In the genomic region with DNA sequence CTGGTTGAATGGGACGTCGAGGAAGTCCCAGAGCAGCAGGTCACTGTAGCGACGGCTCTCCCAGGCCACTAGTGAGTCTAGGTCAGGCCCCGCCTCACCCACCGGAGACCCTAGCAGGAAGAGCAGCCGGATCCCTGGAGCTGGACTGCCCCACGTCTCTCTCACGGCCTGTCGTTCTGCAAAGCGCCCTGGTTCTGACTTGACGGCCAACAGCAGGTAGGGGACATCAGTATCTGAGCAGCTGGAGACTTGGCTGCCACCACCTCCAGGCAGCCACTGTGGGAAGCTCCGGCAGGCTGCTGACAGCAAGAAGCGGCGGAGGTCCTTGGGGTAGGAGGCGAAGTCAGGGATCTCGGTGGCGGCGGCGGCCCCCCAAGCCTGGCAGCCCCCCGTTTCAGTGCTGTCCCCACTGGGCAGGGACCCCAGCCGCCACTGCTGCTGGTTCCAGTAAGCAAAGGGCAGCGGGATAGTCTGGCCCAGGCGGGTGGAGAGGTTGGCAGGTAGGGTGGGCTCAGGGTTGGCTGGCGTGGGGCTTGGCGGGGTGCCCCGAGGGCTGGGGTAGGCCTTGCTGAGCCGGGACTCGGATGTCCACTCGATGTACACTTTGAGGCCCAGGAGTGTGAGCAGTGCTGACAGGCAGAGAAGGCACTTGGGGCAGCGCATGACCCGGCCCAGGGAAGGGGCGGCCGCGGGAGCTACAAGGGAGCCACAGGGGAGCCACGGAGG, we compare ENCODE assay signal across 1 cellular context.
TF ChIP-seq lines count a peak whose summit lies in the region.

No MANE protein-coding gene starts in this region.

TF ChIP-seq in HepG2, 621 proteins besides CTCF, POLR2A, EP300 and RAD21:
- peak; percentile 61 for TF ChIP-seq ZBTB38 (CRISPR knock-in tag; IDR thresholded peaks at IDR 0.05)
- peak; percentile 54 for TF ChIP-seq AGO2 (optimal IDR thresholded peaks at IDR 0.05; ENCODE audit: low read depth, low read length)
- 0 out of 2 replicates have a peak, but pooled peaks have one; percentile 11 for TF ChIP-seq HNRNPL (IDR thresholded peaks at IDR 0.05; ENCODE audit: low read depth, low read length)
- 0 out of 2 replicates have a peak, but pooled peaks have one; percentile 21 for TF ChIP-seq ZNF274 (CRISPR knock-in tag; IDR thresholded peaks at IDR 0.05)
- TF ChIP-seq RARA (CRISPR knock-in tag; IDR thresholded peaks at IDR 0.05), result 0 out of 2 replicates have a peak, but pooled peaks have one; percentile 10
- TF ChIP-seq RXRB (CRISPR knock-in tag; IDR thresholded peaks at IDR 0.05; ENCODE audit: borderline replicate concordance), result no peak
- TF ChIP-seq, protein P1, sequence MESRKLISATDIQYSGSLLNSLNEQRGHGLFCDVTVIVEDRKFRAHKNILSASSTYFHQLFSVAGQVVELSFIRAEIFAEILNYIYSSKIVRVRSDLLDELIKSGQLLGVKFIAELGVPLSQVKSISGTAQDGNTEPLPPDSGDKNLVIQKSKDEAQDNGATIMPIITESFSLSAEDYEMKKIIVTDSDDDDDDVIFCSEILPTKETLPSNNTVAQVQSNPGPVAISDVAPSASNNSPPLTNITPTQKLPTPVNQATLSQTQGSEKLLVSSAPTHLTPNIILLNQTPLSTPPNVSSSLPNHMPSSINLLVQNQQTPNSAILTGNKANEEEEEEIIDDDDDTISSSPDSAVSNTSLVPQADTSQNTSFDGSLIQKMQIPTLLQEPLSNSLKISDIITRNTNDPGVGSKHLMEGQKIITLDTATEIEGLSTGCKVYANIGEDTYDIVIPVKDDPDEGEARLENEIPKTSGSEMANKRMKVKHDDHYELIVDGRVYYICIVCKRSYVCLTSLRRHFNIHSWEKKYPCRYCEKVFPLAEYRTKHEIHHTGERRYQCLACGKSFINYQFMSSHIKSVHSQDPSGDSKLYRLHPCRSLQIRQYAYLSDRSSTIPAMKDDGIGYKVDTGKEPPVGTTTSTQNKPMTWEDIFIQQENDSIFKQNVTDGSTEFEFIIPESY (CRISPR knock-in tag; IDR thresholded peaks at IDR 0.05), result peak; percentile 79; the same call in 1 of the 2 replicates
- no peak for TF ChIP-seq HOXD1 (CRISPR knock-in tag; IDR thresholded peaks at IDR 0.05)
